Comparison of ENCODE assay signal across 9 cellular contexts in the genomic region with DNA sequence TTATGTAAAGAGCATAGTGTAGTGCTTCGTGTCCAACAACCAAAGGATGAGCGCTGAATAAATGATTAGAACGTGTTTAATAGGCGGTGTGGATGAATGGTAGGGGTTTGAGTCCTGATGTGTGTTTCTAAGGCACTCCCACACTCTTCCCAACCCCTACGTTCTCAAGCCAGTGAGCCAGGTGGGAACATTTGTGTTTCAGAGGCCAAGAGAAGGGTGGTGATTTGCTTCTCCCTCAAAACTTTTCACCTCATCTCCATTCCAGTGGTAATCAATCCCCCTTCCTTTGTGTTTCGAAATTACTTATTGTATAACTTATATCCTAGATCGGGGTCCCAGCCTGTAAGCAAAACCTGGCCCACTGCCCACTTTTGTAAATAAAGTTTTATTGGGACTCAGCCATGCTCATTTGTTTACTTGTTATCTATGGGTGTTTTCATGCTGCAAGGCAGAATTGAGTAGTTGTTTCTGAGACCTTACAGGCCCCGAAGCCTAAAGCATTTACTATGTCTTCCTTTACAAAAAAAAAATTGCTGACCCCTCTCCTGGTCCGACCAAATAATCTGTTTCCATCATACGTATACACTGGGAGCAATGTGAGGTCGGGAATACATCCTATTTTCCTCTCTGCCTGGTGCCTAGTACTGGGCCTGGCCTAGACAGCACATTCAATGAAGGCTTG.
"Had no signal": no experiment of that assay in that cellular context is flagged by ENCODE, and none has a peak within 500 bp of the region (broad histone marks: within the 10 kb centered on the region; RNA-seq: fewer than 3 reads in every experiment).

No MANE protein-coding gene starts in this region.

- FAIRE-seq: H1, H54, HepG2 had no signal

- H3K4me3 ChIP-seq: GM23248 had no signal

- H3K4me3 Mint-ChIP-seq: H9, IgD-negative memory B cell had no signal

- H3K27me3 Mint-ChIP-seq: IgD-negative memory B cell had no signal

- H2AFZ ChIP-seq: GM23248 had no signal

- DNase-seq: GM23248, H9, HCEC 1CT, KG1 had no signal

- ATAC-seq: HepG2 had no signal

- H3K36me3 Mint-ChIP-seq: IgD-negative memory B cell had no signal

- H3K27ac Mint-ChIP-seq: IgD-negative memory B cell had no signal

- H3K27ac ChIP-seq: GM23248, HL-60 had no signal

- H3K4me1 Mint-ChIP-seq: IgD-negative memory B cell had no signal

- H3K9ac ChIP-seq: GM23248 had no signal

- H3K9me3 Mint-ChIP-seq: H9 had no signal
